ENCODE assay signal across 8 cellular contexts in genomic region chr3:115784739-115785571, GRCh38.
DNase-seq lines count a peak whose midpoint lies in the region; ATAC-seq and TF ChIP-seq lines count a peak whose summit lies in the region.

No MANE protein-coding gene starts in this region.

- no peaks in the 10 kb centered on the region for H3K36me3 ChIP-seq in PC-3 (ENCODE audit: low read depth, low read length)
- no peaks in the 10 kb centered on the region for H3K36me3 ChIP-seq in muscle layer of colon (ENCODE audit: insufficient read depth, low read length)

- H3K4me3 ChIP-seq in PC-3 (ENCODE audit: low read length) (peak overlapping the region; percentile 65), muscle layer of colon (ENCODE audit: low read depth in 1 of 2, low read length in 2 of 2) (peak overlapping the region; percentile 64 to 84)

- H3K4me2 ChIP-seq in PC-3 (ENCODE audit: low read length), result peak overlapping the region; percentile 87

- peak overlapping the region; percentile 73 for H2AFZ ChIP-seq in PC-3 (ENCODE audit: low read length)

- no peak for TF ChIP-seq CTCF in PC-3 (conservative IDR thresholded peaks at IDR 0.05; ENCODE audit: low read depth, low read length)

- H3K4me1 ChIP-seq in PC-3 (ENCODE audit: insufficient read depth, low read length), result peaks cover 42% of the 10 kb centered on the region
- H3K4me1 ChIP-seq in muscle layer of colon (ENCODE audit: insufficient read depth, low read length), result peaks cover 5% of the 10 kb centered on the region

- H3K9ac ChIP-seq in PC-3 (ENCODE audit: low read length), result peak overlapping the region; percentile 94
- H3K9ac ChIP-seq in muscle layer of colon (ENCODE audit: low read length), result peak overlapping the region; percentile 15

- H3K27ac ChIP-seq in PC-3 (ENCODE audit: low read length) (peak overlapping the region; percentile 96), muscle layer of colon (ENCODE audit: low read depth, low read length) (peak overlapping the region; percentile 57)

- ATAC-seq in PC-3, result no peak

- DNase-seq in NCI-H510A treated with DMSO at 0.1 percent for 48 hours (lab: John Stamatoyannopoulos, UW) (peak; percentile 19), NCI-H510A (lab: John Stamatoyannopoulos, UW) (no peak), PC-3 (peak; percentile 26), dermis blood vessel endothelial cell (peak; percentile 5), NCI-H82 (lab: John Stamatoyannopoulos, UW) (no peak), DMS114 treated with DMSO at 0.1 percent for 48 hours (lab: John Stamatoyannopoulos, UW; ENCODE audit: unreplicated experiment) (no peak), mucosa of gallbladder (ENCODE audit: low spot score) (no peak)

- BruUV-seq in PC-3 (replicated peaks; lab: Mats Ljungman, UMichigan), result TSS peak; percentile 59

- CTCF ChIA-PET in PC-3 (lab: Charles Lee), result interaction anchor here (0.6 to 2.0 kb wide), 15 partner anchors 14 to 639 kb away, joined by 3 to 18 read pairs (median 4); no protein-coding TSS in a partner anchor

- intact Hi-C loops in PC-3 (cut with micrococcal nuclease), result loop anchor here (1.0 to 5.0 kb wide), 7 partner anchors 19 to 638 kb away; partner anchors contain the start of gene ZBTB20

- no peaks in the 10 kb centered on the region for H3K9me3 ChIP-seq in PC-3 (ENCODE audit: low read length)
- H3K9me3 ChIP-seq in muscle layer of colon (ENCODE audit: low read length), result no peaks in the 10 kb centered on the region

- POLR2A ChIA-PET in PC-3 (lab: Charles Lee; ENCODE audit: unreplicated experiment), result interaction anchor here (0.7 to 1.7 kb wide), 5 partner anchors 20 to 344 kb away, joined by 3 to 20 read pairs (median 5); no protein-coding TSS in a partner anchor

- H3K9me2 ChIP-seq in PC-3 (replicated peaks; ENCODE audit: low read length), result no peaks in the 10 kb centered on the region

- no peaks in the 10 kb centered on the region for H3K79me2 ChIP-seq in PC-3 (ENCODE audit: low read length)

- H4K20me1 ChIP-seq in PC-3 (ENCODE audit: low read length), result no peaks in the 10 kb centered on the region

- H3F3A ChIP-seq in PC-3 (ENCODE audit: low read length, unreplicated experiment), result peaks cover 11% of the 10 kb centered on the region

- H3K27me3 ChIP-seq in PC-3 (ENCODE audit: low read length) (no peaks in the 10 kb centered on the region), muscle layer of colon (ENCODE audit: control insufficient read depth in 1 of 2, insufficient read depth in 2 of 2, low read length in 2 of 2) (no peaks in the 10 kb centered on the region)

Comparison
In these comparisons a context has a peak if more than half of its experiments do, and no peak if none do; other contexts are left out.
1. DNase-seq: peak in NCI-H510A treated with DMSO at 0.1 percent for 48 hours (single experiment), PC-3 (single experiment) and dermis blood vessel endothelial cell (single experiment); none in NCI-H510A (single experiment), NCI-H82 (single experiment), DMS114 treated with DMSO at 0.1 percent for 48 hours (single experiment) and mucosa of gallbladder (single experiment).